Comparison of ENCODE assay signal across 1 cellular context in the genomic region with DNA sequence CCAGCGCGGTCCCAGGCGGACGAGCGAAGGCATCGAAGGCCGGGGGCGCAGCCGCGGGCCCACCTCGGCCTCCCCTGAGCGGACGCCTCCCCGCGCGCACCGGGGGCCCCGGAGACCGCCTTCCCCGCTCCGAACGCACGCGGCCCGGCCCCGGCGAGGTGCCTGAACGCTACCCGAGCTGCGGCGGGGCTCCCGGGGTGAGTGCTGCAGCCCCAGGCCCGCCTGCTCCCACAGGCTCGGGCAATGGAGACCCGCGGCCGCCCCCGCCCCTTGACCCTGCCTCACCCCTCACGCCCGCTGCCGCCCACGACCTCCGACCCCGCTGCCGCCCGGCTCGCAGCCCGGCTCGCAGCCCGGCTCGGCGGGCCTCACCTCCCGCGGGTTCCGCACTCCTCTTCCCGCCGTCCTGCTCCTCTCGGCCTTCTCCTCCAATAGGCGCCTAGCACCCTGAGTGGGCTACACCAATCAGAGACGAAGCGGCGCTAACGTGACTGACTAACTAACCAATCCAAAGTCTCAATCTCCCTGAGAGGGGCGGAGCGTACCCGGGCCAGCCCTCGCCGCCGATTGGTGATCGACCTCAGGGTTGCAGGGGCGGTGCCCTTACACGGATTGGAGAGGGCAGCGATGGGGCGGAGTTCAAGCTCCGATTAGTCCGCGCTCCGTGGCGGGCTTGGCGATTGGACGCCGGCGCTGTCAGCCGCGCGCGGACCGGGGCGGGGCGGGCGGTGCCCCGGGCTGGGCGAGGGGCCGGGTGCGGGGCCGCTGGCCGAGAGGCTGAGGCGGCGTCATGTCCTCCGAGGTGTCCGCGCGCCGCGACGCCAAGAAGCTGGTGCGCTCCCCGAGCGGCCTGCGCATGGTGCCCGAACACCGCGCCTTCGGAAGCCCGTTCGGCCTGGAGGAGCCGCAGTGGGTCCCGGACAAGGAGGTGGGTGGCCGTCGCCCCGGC.
TF ChIP-seq lines count a peak whose summit lies in the region.

Gene XRCC3 (minus strand): TSS at position 400 of the 949 bp plus-strand sequence. CDS start 4,364 bp downstream, outside the sequence.
Gene ZFYVE21 (plus strand): TSS at position 759 of the 949 bp plus-strand sequence. CDS start 32 bp downstream, at position 791.

TF ChIP-seq in SK-N-SH, 30 proteins besides CTCF, POLR2A, EP300 and RAD21 (continued from another document):
- TF ChIP-seq, protein P1, sequence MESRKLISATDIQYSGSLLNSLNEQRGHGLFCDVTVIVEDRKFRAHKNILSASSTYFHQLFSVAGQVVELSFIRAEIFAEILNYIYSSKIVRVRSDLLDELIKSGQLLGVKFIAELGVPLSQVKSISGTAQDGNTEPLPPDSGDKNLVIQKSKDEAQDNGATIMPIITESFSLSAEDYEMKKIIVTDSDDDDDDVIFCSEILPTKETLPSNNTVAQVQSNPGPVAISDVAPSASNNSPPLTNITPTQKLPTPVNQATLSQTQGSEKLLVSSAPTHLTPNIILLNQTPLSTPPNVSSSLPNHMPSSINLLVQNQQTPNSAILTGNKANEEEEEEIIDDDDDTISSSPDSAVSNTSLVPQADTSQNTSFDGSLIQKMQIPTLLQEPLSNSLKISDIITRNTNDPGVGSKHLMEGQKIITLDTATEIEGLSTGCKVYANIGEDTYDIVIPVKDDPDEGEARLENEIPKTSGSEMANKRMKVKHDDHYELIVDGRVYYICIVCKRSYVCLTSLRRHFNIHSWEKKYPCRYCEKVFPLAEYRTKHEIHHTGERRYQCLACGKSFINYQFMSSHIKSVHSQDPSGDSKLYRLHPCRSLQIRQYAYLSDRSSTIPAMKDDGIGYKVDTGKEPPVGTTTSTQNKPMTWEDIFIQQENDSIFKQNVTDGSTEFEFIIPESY (IDR thresholded peaks at IDR 0.05; ENCODE audit: borderline replicate concordance, low read depth) = no peak
- TF ChIP-seq RCOR1 (IDR thresholded peaks at IDR 0.05; ENCODE audit: low read length) = no peak
- no peak for TF ChIP-seq RXRA (IDR thresholded peaks at IDR 0.05; ENCODE audit: borderline replicate concordance, low read depth)
- peak; percentile 94 for TF ChIP-seq CHD2 (IDR thresholded peaks at IDR 0.05; ENCODE audit: low read length, partially characterized antibody)
- peak; percentile 97 for TF ChIP-seq IRF3 (IDR thresholded peaks at IDR 0.05; ENCODE audit: low read depth, low read length)
- TF ChIP-seq, protein P2, sequence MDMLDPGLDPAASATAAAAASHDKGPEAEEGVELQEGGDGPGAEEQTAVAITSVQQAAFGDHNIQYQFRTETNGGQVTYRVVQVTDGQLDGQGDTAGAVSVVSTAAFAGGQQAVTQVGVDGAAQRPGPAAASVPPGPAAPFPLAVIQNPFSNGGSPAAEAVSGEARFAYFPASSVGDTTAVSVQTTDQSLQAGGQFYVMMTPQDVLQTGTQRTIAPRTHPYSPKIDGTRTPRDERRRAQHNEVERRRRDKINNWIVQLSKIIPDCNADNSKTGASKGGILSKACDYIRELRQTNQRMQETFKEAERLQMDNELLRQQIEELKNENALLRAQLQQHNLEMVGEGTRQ (IDR thresholded peaks at IDR 0.05; ENCODE audit: borderline replicate concordance, low read depth, low read length) = peak; percentile 42; the same call in 1 of the 2 replicates
